ENCODE assay signal across 14 cellular contexts in genomic region chrX:39903343-39903742, GRCh38.
DNase-seq lines count a peak whose midpoint lies in the region; ATAC-seq and TF ChIP-seq lines count a peak whose summit lies in the region.
"Had no signal": no experiment of that assay in that cellular context is flagged by ENCODE, and none has a peak within 500 bp of the region (broad histone marks: within the 10 kb centered on the region; RNA-seq: fewer than 3 reads in every experiment).

No MANE protein-coding gene starts in this region.

- H3K4me3 ChIP-seq in GM23338 = no peak overlapping the region
- H3K4me3 ChIP-seq: thoracic aorta had no signal

- H4K20me1 ChIP-seq in GM23338 (replicated peaks; ENCODE audit: insufficient read depth) = no peaks in the 10 kb centered on the region

- DNase-seq in activated CD8-positive, alpha-beta memory T cell treated with anti-CD3 and anti-CD28 coated beads, Interleukin-2, amount 10 ng/mL, durations not matched to agents 7 days and 5 days = no peak
- no peak for DNase-seq in activated CD8-positive, alpha-beta memory T cell treated with anti-CD3 and anti-CD28 coated beads, Interleukin-2, amount 50 U/mL, for 4 hours
- DNase-seq in M059J (ENCODE audit: low read depth) (peak; percentile 72), chondrocyte (ENCODE audit: low spot score) (no peak), osteocyte (ENCODE audit: extremely low spot score, unreplicated experiment) (no peak), GM23338 (ENCODE audit: low spot score) (no peak), NCI-H446 (lab: John Stamatoyannopoulos, UW) (no peak)
- DNase-seq: DND-41; effector CD8-positive, alpha-beta T cell; SW 1271 had no signal

- no peak overlapping the region for H3K4me2 ChIP-seq in GM23338

- H3F3A ChIP-seq in GM23338 (replicated peaks; ENCODE audit: low read depth) = no peaks in the 10 kb centered on the region

- peak overlapping the region; percentile 41 for H3K27ac Mint-ChIP-seq in activated CD8-positive, alpha-beta memory T cell treated with anti-CD3 and anti-CD28 coated beads, Interleukin-2, amount 10 ng/mL, durations not matched to agents 7 days and 5 days
- peak overlapping the region; percentile 68 for H3K27ac Mint-ChIP-seq in chondrocyte (ENCODE audit: unreplicated experiment)
- H3K27ac Mint-ChIP-seq in osteocyte (ENCODE audit: unreplicated experiment) = peak overlapping the region; percentile 20
- H3K27ac Mint-ChIP-seq in GM23338 = no peak overlapping the region
- H3K27ac Mint-ChIP-seq: B cell, WTC11 had no signal

- H3K27ac ChIP-seq in GM23338 (ENCODE audit: low read depth) = no peak overlapping the region
- H3K27ac ChIP-seq: thoracic aorta had no signal

- peaks cover 14% of the 10 kb centered on the region for H3K4me1 Mint-ChIP-seq in activated CD8-positive, alpha-beta memory T cell treated with anti-CD3 and anti-CD28 coated beads, Interleukin-2, amount 10 ng/mL, durations not matched to agents 7 days and 5 days
- peaks cover 74% of the 10 kb centered on the region for H3K4me1 Mint-ChIP-seq in chondrocyte (ENCODE audit: low read depth)
- H3K4me1 Mint-ChIP-seq in osteocyte (ENCODE audit: unreplicated experiment) = peaks cover 67% of the 10 kb centered on the region
- H3K4me1 Mint-ChIP-seq in GM23338 = peaks cover 14% of the 10 kb centered on the region; the same call in 2 of the 3 replicates
- H3K4me1 Mint-ChIP-seq: B cell had no signal

- no peaks in the 10 kb centered on the region for H3K9me2 ChIP-seq in GM23338 (ENCODE audit: insufficient read depth)

- H2AFZ ChIP-seq in GM23338 = no peak overlapping the region

- no peaks in the 10 kb centered on the region for H3K9me3 Mint-ChIP-seq in activated CD8-positive, alpha-beta memory T cell treated with anti-CD3 and anti-CD28 coated beads, Interleukin-2, amount 10 ng/mL, durations not matched to agents 7 days and 5 days (ENCODE audit: low read depth)
- H3K9me3 Mint-ChIP-seq in chondrocyte (ENCODE audit: low read depth) (peaks cover 2% of the 10 kb centered on the region), osteocyte (ENCODE audit: unreplicated experiment) (no peaks in the 10 kb centered on the region), GM23338 (no peaks in the 10 kb centered on the region)
- H3K9me3 Mint-ChIP-seq: WTC11 had no signal

- no peaks in the 10 kb centered on the region for H3K27me3 ChIP-seq in GM23338 (ENCODE audit: insufficient read depth)

- no peak for TF ChIP-seq CTCF in chondrocyte (IDR thresholded peaks at IDR 0.05)
- no peak for TF ChIP-seq CTCF in osteocyte (IDR thresholded peaks at IDR 0.05)
- no peak for TF ChIP-seq CTCF in GM23338 (conservative IDR thresholded peaks at IDR 0.05; ENCODE audit: low read depth in 2 of 2)

- no peaks in the 10 kb centered on the region for H3K36me3 Mint-ChIP-seq in activated CD8-positive, alpha-beta memory T cell treated with anti-CD3 and anti-CD28 coated beads, Interleukin-2, amount 10 ng/mL, durations not matched to agents 7 days and 5 days
- H3K36me3 Mint-ChIP-seq in chondrocyte (ENCODE audit: low read depth) (no peaks in the 10 kb centered on the region), osteocyte (ENCODE audit: unreplicated experiment) (no peaks in the 10 kb centered on the region), GM23338 (ENCODE audit: low read depth) (no peaks in the 10 kb centered on the region)
- H3K36me3 Mint-ChIP-seq: WTC11 had no signal

- ATAC-seq in activated CD8-positive, alpha-beta memory T cell treated with anti-CD3 and anti-CD28 coated beads, Interleukin-2, amount 10 ng/mL, durations not matched to agents 7 days and 5 days = no peak
- ATAC-seq in HG03432 (IDR thresholded peaks at IDR 0.05; ENCODE audit: unreplicated experiment) = no peak
- no peak for ATAC-seq in GM23338
- ATAC-seq: WTC11 had no signal

- no peaks in the 10 kb centered on the region for H3K36me3 ChIP-seq in GM23338 (ENCODE audit: insufficient read depth)
- H3K36me3 ChIP-seq: thoracic aorta had no signal

- CTCF ChIA-PET in activated CD8-positive, alpha-beta memory T cell treated with anti-CD3 and anti-CD28 coated beads, Interleukin-2, amount 10 ng/mL, durations not matched to agents 7 days and 5 days (lab: Charles Lee) = no interaction called here

- peaks cover 2% of the 10 kb centered on the region for H3K27me3 Mint-ChIP-seq in activated CD8-positive, alpha-beta memory T cell treated with anti-CD3 and anti-CD28 coated beads, Interleukin-2, amount 10 ng/mL, durations not matched to agents 7 days and 5 days
- no peaks in the 10 kb centered on the region for H3K27me3 Mint-ChIP-seq in chondrocyte (ENCODE audit: low read depth)
- no peaks in the 10 kb centered on the region for H3K27me3 Mint-ChIP-seq in osteocyte (ENCODE audit: unreplicated experiment)
- H3K27me3 Mint-ChIP-seq in GM23338 (ENCODE audit: insufficient read depth, low read depth, poor library complexity) = peaks cover 6% of the 10 kb centered on the region
- H3K27me3 Mint-ChIP-seq: B cell had no signal

- no peak overlapping the region for H3K4me3 Mint-ChIP-seq in activated CD8-positive, alpha-beta memory T cell treated with anti-CD3 and anti-CD28 coated beads, Interleukin-2, amount 10 ng/mL, durations not matched to agents 7 days and 5 days
- no peak overlapping the region for H3K4me3 Mint-ChIP-seq in chondrocyte (ENCODE audit: unreplicated experiment)
- no peak overlapping the region for H3K4me3 Mint-ChIP-seq in osteocyte (ENCODE audit: unreplicated experiment)
- no peak overlapping the region for H3K4me3 Mint-ChIP-seq in GM23338
- H3K4me3 Mint-ChIP-seq: B cell, WTC11 had no signal

- H3K4me1 ChIP-seq in GM23338 (ENCODE audit: insufficient read depth) = no peaks in the 10 kb centered on the region

- no peaks in the 10 kb centered on the region for H3K79me2 ChIP-seq in GM23338 (replicated peaks; ENCODE audit: insufficient read depth)

TF ChIP-seq in GM23338, 12 proteins besides CTCF, POLR2A, EP300 and RAD21 (continues in another document):
- TF ChIP-seq EZH2phosphoT487 (IDR thresholded peaks at IDR 0.05; ENCODE audit: unreplicated experiment) = no peak
- no peak for TF ChIP-seq STAT1 (IDR thresholded peaks at IDR 0.05; ENCODE audit: unreplicated experiment)
- no peak for TF ChIP-seq EZH2 (IDR thresholded peaks at IDR 0.05; ENCODE audit: low read depth, unreplicated experiment)
- TF ChIP-seq POLR2AphosphoS5 (IDR thresholded peaks at IDR 0.05; ENCODE audit: low read depth) = no peak
- TF ChIP-seq ZNF114 (CRISPR knock-in tag; IDR thresholded peaks at IDR 0.05) = no peak
- no peak for TF ChIP-seq ETS1 (IDR thresholded peaks at IDR 0.05)
